7 cellular contexts compared by ENCODE assay signal in the genomic region with DNA sequence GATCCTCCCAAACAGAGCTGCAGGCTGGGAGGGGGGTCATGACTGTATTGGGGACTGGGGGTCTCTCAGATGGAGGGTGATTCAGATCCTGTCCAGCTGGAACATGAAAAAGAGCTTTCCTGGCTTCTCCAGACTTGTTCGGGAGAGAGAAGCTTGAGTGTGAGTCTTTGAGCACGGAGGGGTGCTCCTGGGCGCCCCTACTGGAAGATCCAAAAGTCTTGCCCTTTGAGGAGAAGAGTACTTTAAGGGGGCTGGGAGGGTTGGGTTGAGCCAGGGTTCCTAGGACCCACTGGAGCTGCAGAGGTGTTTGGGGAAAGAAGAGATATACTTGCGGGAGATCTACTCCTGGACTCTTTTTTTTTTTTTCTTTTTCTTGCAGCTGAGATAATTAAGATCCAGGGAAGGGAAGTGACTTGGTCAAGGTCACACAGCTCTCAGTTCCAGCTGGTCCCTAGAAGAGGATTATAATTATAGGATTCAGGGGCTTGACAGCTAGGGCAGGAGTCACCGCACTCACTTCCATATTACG. TPM values are rescaled to one million over a fixed set of nuclear protein-coding genes. Genes with fewer than 3 reads are reported as not detected.
A peak's percentile ranks its signal among the peaks of the same experiment; 100 is the strongest.
DNase-seq lines count a peak whose midpoint lies in the region; ATAC-seq lines count a peak whose summit lies in the region.

No MANE protein-coding gene starts in this region.

- H3K36me3 Mint-ChIP-seq in activated CD4-positive, alpha-beta T cell treated with anti-CD3 and anti-CD28 coated beads, Interleukin-2, amount 10 ng/mL, durations not matched to agents 24 days and 14 days (ENCODE audit: low read depth): peaks cover 3% of the 10 kb centered on the region
- no peaks in the 10 kb centered on the region for H3K36me3 Mint-ChIP-seq in naive B cell

- peaks cover 70% of the 10 kb centered on the region for H3K4me1 Mint-ChIP-seq in activated CD4-positive, alpha-beta T cell treated with anti-CD3 and anti-CD28 coated beads, Interleukin-2, amount 10 ng/mL, durations not matched to agents 24 days and 14 days
- peaks cover 63 to 76% (median 75%) of the 10 kb centered on the region in 3 donors for H3K4me1 Mint-ChIP-seq in naive B cell

- H3K27me3 ChIP-seq in esophagus (ENCODE audit: control insufficient read depth in 1 of 2, insufficient read depth in 2 of 2, low read length in 2 of 2): no peaks in the 10 kb centered on the region

- H3K27me3 Mint-ChIP-seq in activated CD4-positive, alpha-beta T cell treated with anti-CD3 and anti-CD28 coated beads, Interleukin-2, amount 10 ng/mL, durations not matched to agents 24 days and 14 days: peaks cover 2% of the 10 kb centered on the region
- H3K27me3 Mint-ChIP-seq in naive B cell: no peaks in the 10 kb centered on the region

- peak overlapping the region; percentile 98 for H3K27ac Mint-ChIP-seq in activated CD4-positive, alpha-beta T cell treated with anti-CD3 and anti-CD28 coated beads, Interleukin-2, amount 10 ng/mL, durations not matched to agents 24 days and 14 days
- peak overlapping the region; percentile 98 to 100 (median 100) for H3K27ac Mint-ChIP-seq in naive B cell

- 4 to 5% methylated on average over 6 of the region's 6 CpGs for WGBS in esophagus, 2 donors

- H3K36me3 ChIP-seq in KOPT-K1 (ENCODE audit: insufficient read depth, low read length) (no peaks in the 10 kb centered on the region), esophagus (ENCODE audit: control insufficient read depth in 2 of 2, insufficient read depth in 2 of 2, low read length in 1 of 2) (no peaks in the 10 kb centered on the region)

- H3K4me3 Mint-ChIP-seq in activated CD4-positive, alpha-beta T cell treated with anti-CD3 and anti-CD28 coated beads, Interleukin-2, amount 10 ng/mL, durations not matched to agents 24 days and 14 days: peak overlapping the region; percentile 97
- H3K4me3 Mint-ChIP-seq in naive B cell: peak overlapping the region; percentile 89 to 97 (median 94)

- ATAC-seq in naive B cell (ENCODE audit: low read depth in 2 of 2) (no peak), HG02642 (IDR thresholded peaks at IDR 0.05; ENCODE audit: poor library complexity, unreplicated experiment) (no peak)

- H3K27ac ChIP-seq in KOPT-K1 (ENCODE audit: low read depth, low read length, poor library complexity, severe bottlenecking) (peak overlapping the region; percentile 69), esophagus (ENCODE audit: low read depth in 2 of 2, low read length in 1 of 2) (peak overlapping the region; percentile 89 to 90)

- peaks cover 26 to 60% of the 10 kb centered on the region in 2 donors for H3K4me1 ChIP-seq in esophagus (ENCODE audit: control insufficient read depth in 2 of 2, insufficient read depth in 2 of 2, low read length in 1 of 2)

- H3K9me3 ChIP-seq in KOPT-K1 (ENCODE audit: insufficient read depth, low read length, poor library complexity, severe bottlenecking): no peaks in the 10 kb centered on the region
- no peaks in the 10 kb centered on the region for H3K9me3 ChIP-seq in esophagus (ENCODE audit: control insufficient read depth in 2 of 2, insufficient read depth in 1 of 2, low read depth in 1 of 2, low read length in 1 of 2)

- peak overlapping the region; percentile 56 to 67 for H3K4me3 ChIP-seq in esophagus (ENCODE audit: low read depth in 1 of 2, low read length in 2 of 2)

- H3K9me3 Mint-ChIP-seq in activated CD4-positive, alpha-beta T cell treated with anti-CD3 and anti-CD28 coated beads, Interleukin-2, amount 10 ng/mL, durations not matched to agents 24 days and 14 days: no peaks in the 10 kb centered on the region
- peaks cover 0 to under 1% (median 0%) of the 10 kb centered on the region in 7 donors for H3K9me3 Mint-ChIP-seq in naive B cell

- intact Hi-C loops in activated CD4-positive, alpha-beta T cell treated with anti-CD3 and anti-CD28 coated beads, Interleukin-2, amount 10 ng/mL, durations not matched to agents 24 days and 14 days (cut with micrococcal nuclease): no loop called here

- DNase-seq in ELF-1 (ENCODE audit: low read depth, low spot score): peak; percentile 69
- DNase-seq in activated CD4-positive, alpha-beta T cell treated with anti-CD3 and anti-CD28 coated beads, Interleukin-2, amount 10 ng/mL, durations not matched to agents 24 days and 14 days: peak; percentile 85
- no peak for DNase-seq in naive B cell
- DNase-seq in NCI-H2029 (lab: John Stamatoyannopoulos, UW): no peak

RNA-seq across cellular contexts. Expression of a gene that starts 8.4 kb away (rescaled TPM):
- 24.0 and 26.2 TPM in 2 replicates for total RNA-seq in activated CD4-positive, alpha-beta T cell treated with anti-CD3 and anti-CD28 coated beads, Interleukin-2, amount 10 ng/mL, durations not matched to agents 24 days and 14 days
- 1 to 10 TPM; 5.2 to 6.6 TPM for polyA plus RNA-seq in esophagus
- polyA plus RNA-seq in naive B cell (ENCODE audit: low read depth in 6 of 6): 10 to 100 TPM in 2 of 6 donors, 1 to 10 TPM in 4; 3.1 to 12.6 (median 7.8) TPM

RNA-seq across cellular contexts. Expression of a gene that starts 29.7 kb away (rescaled TPM):
- total RNA-seq in activated CD4-positive, alpha-beta T cell treated with anti-CD3 and anti-CD28 coated beads, Interleukin-2, amount 10 ng/mL, durations not matched to agents 24 days and 14 days: 139 and 142 TPM in 2 replicates
- polyA plus RNA-seq in esophagus: 1 to 10 TPM; 5.1 to 7.5 TPM
- polyA plus RNA-seq in naive B cell (ENCODE audit: low read depth in 6 of 6): 1 to 10 TPM in 1 of 6 donors, under 1 TPM in 3, not detected in 2; 0.23 to 1.3 (median 0.35) TPM

RNA-seq across cellular contexts. Expression of a gene that starts 47.1 kb away (rescaled TPM):
- 0.23 and 0.38 TPM in 2 replicates for total RNA-seq in activated CD4-positive, alpha-beta T cell treated with anti-CD3 and anti-CD28 coated beads, Interleukin-2, amount 10 ng/mL, durations not matched to agents 24 days and 14 days
- 1 to 10 TPM in 1 of 2 donors, under 1 TPM in 1; 0.68 to 1.0 TPM for polyA plus RNA-seq in esophagus
- under 1 TPM in 2 of 6 donors, not detected in 4; 0.44 to 0.98 TPM for polyA plus RNA-seq in naive B cell (ENCODE audit: low read depth in 6 of 6)

Comparison
In these comparisons a context has a peak if more than half of its experiments do, and no peak if none do; other contexts are left out.
1. DNase-seq: peak in ELF-1 (single experiment) and activated CD4-positive, alpha-beta T cell treated with anti-CD3 and anti-CD28 coated beads, Interleukin-2, amount 10 ng/mL, durations not matched to agents 24 days and 14 days (single experiment); none in naive B cell (single experiment) and NCI-H2029 (single experiment).